8 cellular contexts compared by ENCODE assay signal in the genomic region with DNA sequence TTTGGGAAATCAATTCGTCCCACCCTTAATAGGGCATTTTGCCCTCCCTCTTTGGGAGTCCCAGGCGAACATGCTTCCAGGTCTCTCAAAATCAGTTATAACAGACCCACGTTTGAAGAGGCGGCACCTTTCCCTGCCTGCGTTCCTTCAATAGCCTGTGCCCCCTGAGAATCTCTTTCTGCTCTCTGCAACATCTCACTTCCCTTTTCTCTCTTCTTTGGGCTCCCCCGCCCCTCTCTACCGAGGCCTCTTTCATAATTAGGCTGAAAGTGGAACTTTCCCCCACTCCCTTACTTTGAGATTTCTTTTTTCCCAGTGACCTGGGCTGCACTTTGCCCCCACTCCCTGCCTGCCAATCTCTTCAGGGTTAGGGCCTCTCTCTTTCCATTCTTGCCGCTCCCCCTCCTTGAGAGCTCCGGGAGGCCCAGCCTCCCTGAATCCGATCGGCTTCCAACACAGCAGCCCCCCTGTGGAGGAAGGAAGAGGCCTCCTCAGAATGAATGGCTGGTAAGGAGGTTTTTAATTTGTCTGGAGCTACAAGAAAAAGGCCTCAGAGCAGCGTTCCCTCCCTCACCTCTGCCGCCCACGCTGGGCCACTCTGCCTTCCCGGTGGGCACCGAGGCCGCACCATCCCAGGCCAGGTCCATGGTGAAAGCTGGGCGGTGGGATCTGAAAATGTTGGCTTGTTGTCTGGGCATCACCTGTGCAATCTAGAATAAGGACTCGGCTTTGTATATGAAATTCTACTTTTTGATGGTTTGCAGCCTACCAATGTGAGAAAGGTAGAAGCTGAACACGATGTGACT.
DNase-seq lines count a peak whose midpoint lies in the region; ATAC-seq and TF ChIP-seq lines count a peak whose summit lies in the region.

No MANE protein-coding gene starts in this region.

- no peaks in the 10 kb centered on the region for H3K27me3 Mint-ChIP-seq in activated CD8-positive, alpha-beta T cell treated with anti-CD3 and anti-CD28 coated beads for 36 hours

- peaks cover 10% of the 10 kb centered on the region for H3K4me1 Mint-ChIP-seq in activated CD8-positive, alpha-beta T cell treated with anti-CD3 and anti-CD28 coated beads for 36 hours (ENCODE audit: low read depth)

- POLR2A ChIA-PET in activated CD8-positive, alpha-beta T cell treated with anti-CD3 and anti-CD28 coated beads for 36 hours (lab: Charles Lee) = no interaction called here

- H3K36me3 Mint-ChIP-seq in activated CD8-positive, alpha-beta T cell treated with anti-CD3 and anti-CD28 coated beads for 36 hours (ENCODE audit: low read depth) = peaks cover 9% of the 10 kb centered on the region

- peak overlapping the region; percentile 68 for H3K4me3 ChIP-seq in DOHH2 (ENCODE audit: low read length)

- no peaks in the 10 kb centered on the region for H3F3A ChIP-seq in DOHH2 (ENCODE audit: control insufficient read depth, insufficient read depth)

- no peaks in the 10 kb centered on the region for H3K79me2 ChIP-seq in DOHH2 (ENCODE audit: control insufficient read depth, low read length)

- H3K9me3 ChIP-seq in DOHH2 (ENCODE audit: control insufficient read depth, insufficient read depth, low read length) = no peaks in the 10 kb centered on the region

- H3K4me1 ChIP-seq in DOHH2 (ENCODE audit: control insufficient read depth, low read length) = peaks cover 36% of the 10 kb centered on the region

- peak overlapping the region; percentile 74 for H3K27ac ChIP-seq in DOHH2 (ENCODE audit: low read depth, low read length)

- H3K27ac Mint-ChIP-seq in activated CD8-positive, alpha-beta T cell treated with anti-CD3 and anti-CD28 coated beads for 36 hours = no peak overlapping the region

- no peaks in the 10 kb centered on the region for H3K36me3 ChIP-seq in DOHH2 (ENCODE audit: control insufficient read depth, low read length)

- intact Hi-C loops in activated CD8-positive, alpha-beta T cell treated with anti-CD3 and anti-CD28 coated beads for 36 hours (cut with micrococcal nuclease) = no loop called here

- H3K4me3 Mint-ChIP-seq in activated CD8-positive, alpha-beta T cell treated with anti-CD3 and anti-CD28 coated beads for 36 hours = no peak overlapping the region

- DNase-seq in ecto neural progenitor cell (ENCODE audit: low spot score) = peak; percentile 68
- DNase-seq in anterior cingulate cortex (lab: John Stamatoyannopoulos, UW) = no peak
- DNase-seq in NCI-H1694 (lab: John Stamatoyannopoulos, UW) = no peak
- DNase-seq in NCI-H524 treated with DMSO at 0.1 percent for 48 hours (lab: John Stamatoyannopoulos, UW) = no peak
- no peak for DNase-seq in activated CD8-positive, alpha-beta T cell treated with anti-CD3 and anti-CD28 coated beads for 36 hours

- H4K20me1 ChIP-seq in DOHH2 (ENCODE audit: control insufficient read depth, insufficient read depth, low read depth, low read length) = no peaks in the 10 kb centered on the region

- CTCF ChIA-PET in activated CD8-positive, alpha-beta T cell treated with anti-CD3 and anti-CD28 coated beads for 36 hours (lab: Charles Lee) = interaction anchor here (0.6 to 1.1 kb wide), 4 partner anchors 11 to 387 kb away, joined by 3 to 4 read pairs (median 3); no protein-coding TSS in a partner anchor

- H3K4me2 ChIP-seq in DOHH2 (ENCODE audit: low read length) = peak overlapping the region; percentile 93

- TF ChIP-seq CTCF in DOHH2 (IDR thresholded peaks at IDR 0.05; ENCODE audit: low read depth, low read length, poor library complexity, severe bottlenecking) = no peak
- no peak for TF ChIP-seq CTCF in activated CD8-positive, alpha-beta T cell treated with anti-CD3 and anti-CD28 coated beads for 36 hours (IDR thresholded peaks at IDR 0.05)

- H3K27me3 ChIP-seq in DOHH2 (ENCODE audit: control insufficient read depth, low read length) = no peaks in the 10 kb centered on the region

- no peaks in the 10 kb centered on the region for H3K9me3 Mint-ChIP-seq in activated CD8-positive, alpha-beta T cell treated with anti-CD3 and anti-CD28 coated beads for 36 hours

- H3K9me2 ChIP-seq in DOHH2 (replicated peaks; ENCODE audit: control insufficient read depth, low read length) = no peaks in the 10 kb centered on the region

- ATAC-seq in GM19468 (IDR thresholded peaks at IDR 0.05; ENCODE audit: extremely low read depth, unreplicated experiment) (peak; percentile 90), HG03378 (IDR thresholded peaks at IDR 0.05; ENCODE audit: unreplicated experiment) (peak; percentile 91)
- no peak for ATAC-seq in activated CD8-positive, alpha-beta T cell treated with anti-CD3 and anti-CD28 coated beads for 36 hours
